Comparison of ENCODE assay signal across 1 cellular context in genomic region chr3:99562990-99563607, GRCh38.
TF ChIP-seq lines count a peak whose summit lies in the region.

No MANE protein-coding gene starts in this region.

TF ChIP-seq in endothelial cell of umbilical vein, 7 proteins besides CTCF, POLR2A, EP300 and RAD21:
- TF ChIP-seq EZH2 (IDR thresholded peaks at IDR 0.05; ENCODE audit: borderline replicate concordance, low read depth, low read length, severe bottlenecking) (no peak), FOS (IDR thresholded peaks at IDR 0.05; ENCODE audit: borderline replicate concordance, insufficient read depth, low read length) (peak; percentile 13)
